10 cellular contexts compared by ENCODE assay signal in genomic region chr15:80093854-80094418, GRCh38. TPM values are rescaled to one million over a fixed set of nuclear protein-coding genes. Genes with fewer than 3 reads are reported as not detected.
DNase-seq lines count a peak whose midpoint lies in the region; ATAC-seq and TF ChIP-seq lines count a peak whose summit lies in the region.
"Had no signal": no experiment of that assay in that cellular context is flagged by ENCODE, and none has a peak within 500 bp of the region (broad histone marks: within the 10 kb centered on the region; RNA-seq: fewer than 3 reads in every experiment).

No MANE protein-coding gene starts in this region.

- H2AFZ ChIP-seq in neural progenitor cell (replicated peaks) = no peak overlapping the region

- H3K9me3 Mint-ChIP-seq in neural progenitor cell = peaks cover 4% of the 10 kb centered on the region

- H3K27me3 ChIP-seq in neural progenitor cell = no peaks in the 10 kb centered on the region

- peaks cover 99% of the 10 kb centered on the region for H3K79me2 ChIP-seq in neural progenitor cell (ENCODE audit: low read depth)

- no peaks in the 10 kb centered on the region for H3K27me3 Mint-ChIP-seq in neural progenitor cell (ENCODE audit: insufficient read depth, low read depth)

- H3K4me3 ChIP-seq in neural progenitor cell = no peak overlapping the region

- H3F3A ChIP-seq in neural progenitor cell (ENCODE audit: low read depth) = no peaks in the 10 kb centered on the region

- no peak overlapping the region for H3K4me2 ChIP-seq in neural progenitor cell

- no peak overlapping the region for H3K27ac ChIP-seq in neural progenitor cell

- no peak for ATAC-seq in HG03342 (IDR thresholded peaks at IDR 0.05; ENCODE audit: unreplicated experiment)

- no peaks in the 10 kb centered on the region for H3K36me3 ChIP-seq in neural progenitor cell

- H3K4me3 Mint-ChIP-seq in neural progenitor cell = no peak overlapping the region

- peak; percentile 14 for DNase-seq in COLO668 (lab: John Stamatoyannopoulos, UW; ENCODE audit: unreplicated experiment)
- DNase-seq in LoVo (ENCODE audit: low spot score) = peak; percentile 36
- peak; percentile 74 for DNase-seq in cerebellar cortex (ENCODE audit: low spot score)
- DNase-seq in neural progenitor cell (ENCODE audit: low spot score) = peak; percentile 16
- DNase-seq in T-helper 2 cell = no peak
- no peak for DNase-seq in activated gamma-delta T cell treated with Interleukin-2 at 50 U/mL for 16 hours
- no peak for DNase-seq in T-helper 1 cell
- DNase-seq: activated CD8-positive, alpha-beta memory T cell treated with anti-CD3 and anti-CD28 coated beads, Interleukin-2, amount 50 U/mL, for 48 hours; NCI-H446 treated with DMSO at 0.1 percent for 48 hours had no signal

- peaks cover 5% of the 10 kb centered on the region for H3K4me1 Mint-ChIP-seq in neural progenitor cell

- H3K36me3 Mint-ChIP-seq in neural progenitor cell = peaks cover 7% of the 10 kb centered on the region

- TF ChIP-seq CTCF in neural progenitor cell (IDR thresholded peaks at IDR 0.05) = no peak

- H3K27ac Mint-ChIP-seq in neural progenitor cell = no peak overlapping the region

- no peaks in the 10 kb centered on the region for H3K4me1 ChIP-seq in neural progenitor cell

- peaks cover 77% of the 10 kb centered on the region for H4K20me1 ChIP-seq in neural progenitor cell (ENCODE audit: low read depth)

- no peaks in the 10 kb centered on the region for H3K9me3 ChIP-seq in neural progenitor cell (ENCODE audit: low read depth)

- no peak overlapping the region for H3K9ac ChIP-seq in neural progenitor cell

RNA-seq across cellular contexts. Expression of gene ZFAND6, which starts 34.5 kb away (rescaled TPM):
- total RNA-seq in neural progenitor cell (ENCODE audit: low replicate concordance) = 221 and 329 TPM in 2 replicates

RNA-seq across cellular contexts. Expression of gene FAH, which starts 58.9 kb away (rescaled TPM):
- 8.3 and 15.3 TPM in 2 replicates for total RNA-seq in neural progenitor cell (ENCODE audit: low replicate concordance)

Comparison
In these comparisons a context has a peak if more than half of its experiments do, and no peak if none do; other contexts are left out.
1. DNase-seq: peak in COLO668 (single experiment), LoVo (single experiment), cerebellar cortex (single experiment) and neural progenitor cell (single experiment); none in T-helper 2 cell (0 of 5), activated gamma-delta T cell treated with Interleukin-2 at 50 U/mL for 16 hours (single experiment) and T-helper 1 cell (0 of 5).